Comparison of ENCODE assay signal across 15 cellular contexts in the genomic region with DNA sequence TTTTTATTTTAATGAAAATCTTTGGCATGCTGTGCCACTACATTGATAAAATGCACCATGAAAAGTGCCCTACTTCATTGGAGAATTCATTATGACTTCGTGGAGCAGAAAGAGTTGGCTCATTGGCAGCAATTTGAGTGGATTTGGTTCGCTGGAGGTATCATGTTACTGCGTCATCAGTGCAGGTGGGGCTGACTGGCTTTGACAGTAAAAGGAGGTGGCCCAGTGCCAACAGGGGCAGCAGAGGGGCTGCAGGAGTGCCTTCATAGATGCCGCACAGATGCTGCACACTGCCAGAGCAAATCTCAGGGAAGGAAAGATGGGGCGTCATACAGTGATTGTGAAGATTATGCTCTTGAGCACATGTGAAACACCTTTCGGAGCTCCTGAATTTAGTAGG. TPM values are rescaled to one million over a fixed set of nuclear protein-coding genes. Genes with fewer than 3 reads are reported as not detected.
DNase-seq lines count a peak whose midpoint lies in the region; ATAC-seq, FAIRE-seq and TF ChIP-seq lines count a peak whose summit lies in the region.
"Had no signal": no experiment of that assay in that cellular context is flagged by ENCODE, and none has a peak within 500 bp of the region (broad histone marks: within the 10 kb centered on the region; RNA-seq: fewer than 3 reads in every experiment).

No MANE protein-coding gene starts in this region.

- peak in 2 of 3 experiments; percentile 28 to 36; a peak in 2 of 4 replicates for TF ChIP-seq CTCF in H1 (IDR thresholded peaks at IDR 0.05; ENCODE audit: control extremely low read depth in 1 of 3, insufficient read depth in 1 of 3, low read depth in 1 of 3, low read length in 3 of 3)
- TF ChIP-seq CTCF in transverse colon (IDR thresholded peaks at IDR 0.05) = no peak
- no peak for TF ChIP-seq CTCF in gastroesophageal sphincter (IDR thresholded peaks at IDR 0.05)

- no peaks in the 10 kb centered on the region for H3K79me2 ChIP-seq in H1 (ENCODE audit: control insufficient read depth in 1 of 2, insufficient read depth in 2 of 2, low read length in 2 of 2)

- peaks cover 4 to 21% (median 10%) of the 10 kb centered on the region in 4 experiments; a peak in 6 of 7 replicates for H3K27me3 ChIP-seq in H1 (replicated peaks in 1 of 4; ENCODE audit: control insufficient read depth in 3 of 4, extremely low read depth in 1 of 4, insufficient read depth in 3 of 4, low read length in 3 of 4)
- H3K27me3 ChIP-seq in transverse colon = no peaks in the 10 kb centered on the region
- no peaks in the 10 kb centered on the region for H3K27me3 ChIP-seq in gastroesophageal sphincter

- H3K4me1 ChIP-seq in H1 (replicated peaks in 1 of 4; ENCODE audit: control insufficient read depth in 3 of 4, insufficient read depth in 4 of 4, low read length in 3 of 4) = peaks cover 0 to 5% (median 2%) of the 10 kb centered on the region in 4 experiments; a peak in 3 of 7 replicates
- H3K4me1 ChIP-seq in transverse colon = no peaks in the 10 kb centered on the region
- H3K4me1 ChIP-seq in gastroesophageal sphincter = no peaks in the 10 kb centered on the region

- no peak overlapping the region for H2BK20ac ChIP-seq in H1 (ENCODE audit: low read length)

- H3K4ac ChIP-seq in H1 (replicated peaks; ENCODE audit: insufficient read length, low read depth, low read length) = no peak overlapping the region

- no peak overlapping the region for H3K4me3 ChIP-seq in H1 (ENCODE audit: extremely low read depth in 1 of 4, insufficient read depth in 2 of 4, low read depth in 3 of 4, low read length in 4 of 4)
- no peak overlapping the region for H3K4me3 ChIP-seq in transverse colon
- H3K4me3 ChIP-seq in gastroesophageal sphincter = no peak overlapping the region
- H3K4me3 ChIP-seq: heart left ventricle had no signal

- H2AFZ ChIP-seq in H1 (ENCODE audit: low read length) = no peak overlapping the region

- DNase-seq in DMS79 treated with DMSO at 0.1 percent for 48 hours (lab: John Stamatoyannopoulos, UW) (peak; percentile 96), NCI-H1436 (lab: John Stamatoyannopoulos, UW) (peak; percentile 87), NCI-H345 treated with DMSO at 0.1 percent for 48 hours (lab: John Stamatoyannopoulos, UW; ENCODE audit: unreplicated experiment) (peak; percentile 68), H1 (ENCODE audit: low read depth in 1 of 2, low spot score in 2 of 2) (no peak), transverse colon (no peak), NCI-H526 treated with DMSO at 0.1 percent for 48 hours (lab: John Stamatoyannopoulos, UW) (no peak)
- DNase-seq: activated naive CD4-positive, alpha-beta T cell treated with Interleukin-2 at 50 U/mL for 16 hours; heart left ventricle; mesenchymal stem cell; retina; T-helper 2 cell had no signal

- H2BK12ac ChIP-seq in H1 (ENCODE audit: low read depth, low read length) = no peak overlapping the region

- H4K91ac ChIP-seq in H1 (replicated peaks; ENCODE audit: insufficient read length, low read length) = no peak overlapping the region

- no peaks in the 10 kb centered on the region for H3K23me2 ChIP-seq in H1 (ENCODE audit: low read depth, low read length)

- H3K27ac ChIP-seq in H1 (ENCODE audit: low read depth, low read length) = no peak overlapping the region
- H3K27ac ChIP-seq in transverse colon = no peak overlapping the region
- no peak overlapping the region for H3K27ac ChIP-seq in gastroesophageal sphincter
- H3K27ac ChIP-seq: heart left ventricle had no signal

- FAIRE-seq in H1 (lab: Jason Lieb, UNC) = no peak
- FAIRE-seq: islet of Langerhans had no signal

- no peak overlapping the region for H3K14ac ChIP-seq in H1 (ENCODE audit: insufficient read length)

- ATAC-seq in gastroesophageal sphincter (no peak), HG02610 (IDR thresholded peaks at IDR 0.05; ENCODE audit: unreplicated experiment) (no peak)
- ATAC-seq: activated CD4-positive, CD25-positive, alpha-beta regulatory T cell treated with anti-CD3 and anti-CD28 coated beads, Interleukin-2, amount 50 U/mL, for 24 hours; heart left ventricle had no signal

- WGBS in H1 (ENCODE audit: extremely low coverage in 1 of 2, insufficient coverage in 1 of 2, insufficient read length in 1 of 2, insufficient replicate concordance in 2 of 2, low coverage in 1 of 2, low lambda C conversion rate in 2 of 2, missing lambda C conversion rate in 1 of 2), 2 experiments = 47% methylated on average over 6 of the region's 6 CpGs; no CpG with 5 or more reads in 1 of the 2 experiments
- 56 to 72% methylated on average over 3 to 6 of the region's 6 CpGs for WGBS in transverse colon (ENCODE audit: low coverage in 1 of 2), 2 donors
- 74 to 94% methylated on average over 3 to 6 of the region's 6 CpGs for WGBS in gastroesophageal sphincter (ENCODE audit: low coverage in 1 of 2), 2 donors

- H2BK15ac ChIP-seq in H1 (ENCODE audit: low read length) = no peak overlapping the region

- no peak for TF ChIP-seq EP300 in H1 (IDR thresholded peaks at IDR 0.05; ENCODE audit: borderline replicate concordance in 1 of 2, low read depth in 2 of 2, low read length in 2 of 2)
- no peak for TF ChIP-seq EP300 in transverse colon (IDR thresholded peaks at IDR 0.05; ENCODE audit: low read depth)
- no peak for TF ChIP-seq EP300 in gastroesophageal sphincter (IDR thresholded peaks at IDR 0.05)

- H3K79me1 ChIP-seq in H1 (ENCODE audit: low read depth, low read length) = no peaks in the 10 kb centered on the region

- no peaks in the 10 kb centered on the region for H3K36me3 ChIP-seq in H1 (ENCODE audit: control insufficient read depth in 2 of 4, insufficient read depth in 4 of 4, low read length in 3 of 4)
- H3K36me3 ChIP-seq in transverse colon = no peaks in the 10 kb centered on the region
- H3K36me3 ChIP-seq in gastroesophageal sphincter = no peaks in the 10 kb centered on the region
- H3K36me3 ChIP-seq: heart left ventricle had no signal

- no peak overlapping the region for H3K4me2 ChIP-seq in H1 (ENCODE audit: insufficient read depth in 1 of 2, low read depth in 2 of 2, low read length in 2 of 2)

- H3K9ac ChIP-seq in H1 (replicated peaks in 1 of 4; ENCODE audit: extremely low read depth in 1 of 4, low read depth in 3 of 4, low read length in 3 of 4) = no peak overlapping the region

- H3K9me3 ChIP-seq in H1 (ENCODE audit: insufficient read depth in 2 of 2, low read depth in 1 of 2, low read length in 1 of 2) (no peaks in the 10 kb centered on the region), transverse colon (no peaks in the 10 kb centered on the region), gastroesophageal sphincter (no peaks in the 10 kb centered on the region)
- H3K9me3 ChIP-seq: heart left ventricle had no signal

- H4K5ac ChIP-seq in H1 (ENCODE audit: insufficient read length, low read depth, low read length) = no peak overlapping the region

- peaks cover 0 to 3% of the 10 kb centered on the region in 2 experiments for H4K20me1 ChIP-seq in H1 (replicated peaks in 1 of 2; ENCODE audit: control insufficient read depth in 1 of 2, insufficient read depth in 2 of 2, low read length in 2 of 2)

- TF ChIP-seq RAD21 in H1 (IDR thresholded peaks at IDR 0.05 in 1 of 2, conservative IDR thresholded peaks at IDR 0.05 in 1 of 2; ENCODE audit: low read depth in 2 of 2, low read length in 2 of 2) = peak in 1 of 2 experiments; percentile 15; a peak in 2 of 4 replicates

- intact Hi-C loops in transverse colon (cut with DNase I; ENCODE audit: low total_unique reads) = no loop called here

- no peak overlapping the region for H3K18ac ChIP-seq in H1 (ENCODE audit: extremely low read depth, low read length)

- H2AK5ac ChIP-seq in H1 (ENCODE audit: low read depth, low read length) = no peak overlapping the region

- CTCF ChIA-PET in H1 (lab: Charles Lee; ENCODE audit: partially characterized antibody) = interaction anchor here (0.9 to 1.6 kb wide), 4 partner anchors 139 to 211 kb away, joined by 3 to 5 read pairs (median 4); no protein-coding TSS in a partner anchor

- in situ Hi-C loops in transverse colon (cut with MboI; ENCODE audit: low pct_ligation_motif_present in 1 of 4, low pct_unique_long_range_greater_than_20kb in 1 of 4, low sequenced_read_pairs in 3 of 4) = no loop called here

- H3K56ac ChIP-seq in H1 (replicated peaks; ENCODE audit: insufficient read length, low read depth, low read length) = no peak overlapping the region

- POLR2A ChIA-PET in H1 (lab: Charles Lee; ENCODE audit: partially characterized antibody) = no interaction called here

- H4K8ac ChIP-seq in H1 (ENCODE audit: extremely low read depth, insufficient read depth, low read length) = no peak overlapping the region

- H2BK5ac ChIP-seq in H1 (ENCODE audit: low read depth, low read length) = no peak overlapping the region

- no peak overlapping the region for H2BK120ac ChIP-seq in H1 (replicated peaks; ENCODE audit: low read depth, low read length)

- H3K23ac ChIP-seq in H1 (ENCODE audit: insufficient read length) = no peak overlapping the region

- TF ChIP-seq POLR2A in H1 (IDR thresholded peaks at IDR 0.05; ENCODE audit: control extremely low read depth in 1 of 2, low read depth in 2 of 2, low read length in 2 of 2) (no peak), transverse colon (IDR thresholded peaks at IDR 0.05) (no peak), gastroesophageal sphincter (IDR thresholded peaks at IDR 0.05) (no peak)

TF ChIP-seq in H1, 55 proteins besides CTCF, POLR2A, EP300 and RAD21 (continues in another document):
- TF ChIP-seq, protein P1, sequence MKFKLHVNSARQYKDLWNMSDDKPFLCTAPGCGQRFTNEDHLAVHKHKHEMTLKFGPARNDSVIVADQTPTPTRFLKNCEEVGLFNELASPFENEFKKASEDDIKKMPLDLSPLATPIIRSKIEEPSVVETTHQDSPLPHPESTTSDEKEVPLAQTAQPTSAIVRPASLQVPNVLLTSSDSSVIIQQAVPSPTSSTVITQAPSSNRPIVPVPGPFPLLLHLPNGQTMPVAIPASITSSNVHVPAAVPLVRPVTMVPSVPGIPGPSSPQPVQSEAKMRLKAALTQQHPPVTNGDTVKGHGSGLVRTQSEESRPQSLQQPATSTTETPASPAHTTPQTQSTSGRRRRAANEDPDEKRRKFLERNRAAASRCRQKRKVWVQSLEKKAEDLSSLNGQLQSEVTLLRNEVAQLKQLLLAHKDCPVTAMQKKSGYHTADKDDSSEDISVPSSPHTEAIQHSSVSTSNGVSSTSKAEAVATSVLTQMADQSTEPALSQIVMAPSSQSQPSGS (IDR thresholded peaks at IDR 0.05; ENCODE audit: low read length) = no peak
- TF ChIP-seq TAF1 (IDR thresholded peaks at IDR 0.05; ENCODE audit: low read depth, low read length) (no peak), KDM5A (IDR thresholded peaks at IDR 0.05; ENCODE audit: low read length) (no peak)

RNA-seq across cellular contexts. Expression of gene FZD1, which starts 22.2 kb away (rescaled TPM):
- 0.88 and 0.91 TPM in 2 replicates for total RNA-seq in H1 (2021; fragmentation: NEBNext Ultra II Directional; extraction: Animal tissue kit (Norgen Biotek cat#: 25700))
- polyA plus RNA-seq in H1 (2011; rRNA removed) = 0.62 and 0.77 TPM in 2 replicates
- 0.65 TPM for polyA plus RNA-seq in H1 (2011; cell fraction: cytosol; rRNA removed)
- polyA plus RNA-seq in H1 (2011; cell fraction: nucleus; rRNA removed) = 0.78 TPM
- polyA plus RNA-seq in H1 (2012, experiment 1 of 2) = 0.53 to 0.66 TPM (median 0.59 TPM) in 4 replicates
- 0.38 TPM for polyA plus RNA-seq in H1 (2012, experiment 2 of 2)
- polyA plus RNA-seq in H1 (2013, experiment 1 of 2) = 0.63 TPM
- 0.63 TPM for polyA plus RNA-seq in H1 (2013, experiment 2 of 2)
- 0.63 and 0.68 TPM in 2 replicates for polyA minus RNA-seq in H1 (2011; rRNA and poly(A)+ RNA removed)
- polyA minus RNA-seq in H1 (2011; cell fraction: cytosol; rRNA and poly(A)+ RNA removed) = 1.7 TPM
- 1.5 TPM for polyA minus RNA-seq in H1 (2011; cell fraction: nucleus; rRNA and poly(A)+ RNA removed)
- total RNA-seq in transverse colon (1 to 10 TPM; 5.6 to 9.6 (median 8.1) TPM), gastroesophageal sphincter (10 to 100 TPM; 12.3 to 19.5 (median 17.3) TPM)

Comparison
In these comparisons a context has a peak if more than half of its experiments do, and no peak if none do; other contexts are left out.
1. DNase-seq: peak in DMS79 treated with DMSO at 0.1 percent for 48 hours (single experiment), NCI-H1436 (single experiment) and NCI-H345 treated with DMSO at 0.1 percent for 48 hours (single experiment); none in H1 (0 of 2), transverse colon (single experiment) and NCI-H526 treated with DMSO at 0.1 percent for 48 hours (single experiment).
2. CTCF ChIP-seq: peak in H1 (2 of 3); none in transverse colon (0 of 5) and gastroesophageal sphincter (0 of 4).